Comparison of ENCODE assay signal across 13 cellular contexts in the genomic region with DNA sequence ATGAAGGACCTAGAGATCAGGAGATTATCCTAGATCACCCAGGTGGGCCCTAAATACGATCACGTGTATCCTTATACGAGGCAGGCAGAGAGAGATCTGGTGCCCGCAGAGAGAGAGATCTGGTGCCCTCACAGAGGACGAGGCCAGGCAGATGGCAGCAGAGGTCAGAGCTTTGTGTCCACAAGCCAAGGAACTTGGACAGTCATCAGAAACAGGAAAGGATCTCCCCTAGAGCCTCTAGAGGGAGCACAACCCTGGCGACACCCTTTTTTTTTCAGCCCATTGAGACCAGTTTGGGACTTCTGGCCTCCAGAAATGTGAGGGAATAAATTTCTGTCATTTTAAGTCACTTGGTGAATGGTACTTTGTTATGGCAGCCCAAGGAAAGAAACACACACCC. TPM values are rescaled to one million over a fixed set of nuclear protein-coding genes. Genes with fewer than 3 reads are reported as not detected.
A peak's percentile ranks its signal among the peaks of the same experiment; 100 is the strongest.
DNase-seq lines count a peak whose midpoint lies in the region; ATAC-seq and TF ChIP-seq lines count a peak whose summit lies in the region.
"Had no signal": no experiment of that assay in that cellular context is flagged by ENCODE, and none has a peak within 500 bp of the region (broad histone marks: within the 10 kb centered on the region; RNA-seq: fewer than 3 reads in every experiment).

No MANE protein-coding gene starts in this region.

- H3K4me3 Mint-ChIP-seq in activated CD4-positive, alpha-beta memory T cell treated with anti-CD3 and anti-CD28 coated beads for 36 hours = no peak overlapping the region

- intact Hi-C loops in transverse colon (cut with DNase I; ENCODE audit: low total_unique reads) = no loop called here
- intact Hi-C loops in activated CD4-positive, alpha-beta memory T cell treated with anti-CD3 and anti-CD28 coated beads for 36 hours (cut with micrococcal nuclease) = no loop called here

- H3K27me3 ChIP-seq in foreskin keratinocyte = peaks cover 8% of the 10 kb centered on the region
- no peaks in the 10 kb centered on the region for H3K27me3 ChIP-seq in transverse colon

- WGBS in transverse colon (ENCODE audit: low coverage in 1 of 2), 2 donors = 70% methylated on average over 6 of the region's 6 CpGs; no CpG with 5 or more reads in 1 of the 2 donors

- no peak for TF ChIP-seq EP300 in transverse colon (IDR thresholded peaks at IDR 0.05; ENCODE audit: low read depth)

- H3K9me3 Mint-ChIP-seq in activated CD4-positive, alpha-beta memory T cell treated with anti-CD3 and anti-CD28 coated beads for 36 hours = peaks cover 2% of the 10 kb centered on the region

- H3K36me3 ChIP-seq in transverse colon = no peaks in the 10 kb centered on the region
- H3K36me3 ChIP-seq: thoracic aorta had no signal

- H3K4me1 Mint-ChIP-seq in activated CD4-positive, alpha-beta memory T cell treated with anti-CD3 and anti-CD28 coated beads for 36 hours (ENCODE audit: low read depth) = no peaks in the 10 kb centered on the region

- peak; percentile 15 for TF ChIP-seq CTCF in GM13977 (IDR thresholded peaks at IDR 0.05; ENCODE audit: extremely low read depth, insufficient read depth, missing control alignments)
- TF ChIP-seq CTCF in RWPE1 (conservative IDR thresholded peaks at IDR 0.05; ENCODE audit: low read depth) = peak; percentile 27; the same call in 1 of the 2 replicates
- peak; percentile 49 for TF ChIP-seq CTCF in foreskin keratinocyte (conservative IDR thresholded peaks at IDR 0.05)
- peak in 1 of 5 experiments; percentile 23 for TF ChIP-seq CTCF in transverse colon (IDR thresholded peaks at IDR 0.05)

- no peak for ATAC-seq in foreskin keratinocyte
- ATAC-seq: esophagus mucosa had no signal

- no peak overlapping the region for H3K27ac Mint-ChIP-seq in activated CD4-positive, alpha-beta memory T cell treated with anti-CD3 and anti-CD28 coated beads for 36 hours

- H3K9me3 ChIP-seq in transverse colon = no peaks in the 10 kb centered on the region
- H3K9me3 ChIP-seq: thoracic aorta had no signal

- H3K4me3 ChIP-seq in transverse colon = no peak overlapping the region
- H3K4me3 ChIP-seq: thoracic aorta had no signal

- DNase-seq in AG08395 (ENCODE audit: low spot score) (peak; percentile 23), GM13977 (ENCODE audit: low spot score) (no peak), RWPE1 (ENCODE audit: low spot score) (no peak), foreskin keratinocyte (no peak), NCI-H524 treated with DMSO at 0.1 percent for 48 hours (lab: John Stamatoyannopoulos, UW) (no peak), transverse colon (no peak)
- no peak for DNase-seq in activated CD4-positive, alpha-beta memory T cell treated with anti-CD3 and anti-CD28 coated beads for 36 hours
- DNase-seq in activated CD4-positive, CD25-positive, alpha-beta regulatory T cell (lab: John Stamatoyannopoulos, UW) = no peak
- DNase-seq: activated naive CD4-positive, alpha-beta T cell; NCI-H1436 treated with DMSO at 0.1 percent for 48 hours; T1000 had no signal

- H3K27me3 Mint-ChIP-seq in activated CD4-positive, alpha-beta memory T cell treated with anti-CD3 and anti-CD28 coated beads for 36 hours = peaks cover 17% of the 10 kb centered on the region

- CTCF ChIA-PET in RWPE1 (lab: Yijun Ruan, JAX) = interaction anchor here (0.6 to 1.1 kb wide), 4 partner anchors 10 to 394 kb away, joined by 3 to 8 read pairs (median 4); no protein-coding TSS in a partner anchor
- CTCF ChIA-PET in activated CD4-positive, alpha-beta memory T cell treated with anti-CD3 and anti-CD28 coated beads for 36 hours (lab: Charles Lee) = interaction anchor here (1.5 kb wide), 1 partner anchor 116 kb away, joined by 3 read pairs; no protein-coding TSS in a partner anchor

- H3K36me3 Mint-ChIP-seq in activated CD4-positive, alpha-beta memory T cell treated with anti-CD3 and anti-CD28 coated beads for 36 hours = no peaks in the 10 kb centered on the region

- POLR2A ChIA-PET in RWPE1 (lab: Yijun Ruan, JAX; ENCODE audit: low non-redundant PET) = no interaction called here
- POLR2A ChIA-PET in activated CD4-positive, alpha-beta memory T cell treated with anti-CD3 and anti-CD28 coated beads for 36 hours (lab: Charles Lee) = no interaction called here

- in situ Hi-C loops in GM13977 (cut with MboI; ENCODE audit: low pct_unique_long_range_greater_than_20kb, low sequenced_read_pairs, unreplicated experiment) (loop anchor here (25.0 kb wide), 1 partner anchor 114 kb away; no protein-coding TSS in a partner anchor), transverse colon (cut with MboI; ENCODE audit: low pct_ligation_motif_present in 1 of 4, low pct_unique_long_range_greater_than_20kb in 1 of 4, low sequenced_read_pairs in 3 of 4) (loop anchor here in 1 of 4 donors (25.0 kb wide), 1 partner anchor 239 kb away; no protein-coding TSS in a partner anchor)

- H3K27ac ChIP-seq in RWPE1 (no peak overlapping the region), foreskin keratinocyte (no peak overlapping the region), transverse colon (no peak overlapping the region)
- H3K27ac ChIP-seq: thoracic aorta had no signal

- TF ChIP-seq POLR2A in transverse colon (IDR thresholded peaks at IDR 0.05) = no peak

- H3K4me1 ChIP-seq in foreskin keratinocyte (no peaks in the 10 kb centered on the region), transverse colon (peaks cover 0 to 6% (median 1%) of the 10 kb centered on the region in 4 donors)

RNA-seq across cellular contexts. Expression of a gene that starts 25.5 kb away (rescaled TPM):
- 29.7 and 35.1 TPM in 2 replicates for total RNA-seq in foreskin keratinocyte
- 18.7 and 19.7 TPM in 2 replicates for polyA plus RNA-seq in foreskin keratinocyte
- 100 to 1,000 TPM in 1 of 4 donors, 10 to 100 TPM in 3; 49.7 to 158 (median 62.4) TPM for total RNA-seq in transverse colon
- total RNA-seq in activated CD4-positive, alpha-beta memory T cell treated with anti-CD3 and anti-CD28 coated beads for 36 hours = not detected

Comparison
In these comparisons a context has a peak if more than half of its experiments do, and no peak if none do; other contexts are left out.
1. RNA of a gene that starts 25.5 kb away (total RNA-seq): 49.7 to 158 TPM in transverse colon and 29.7 to 35.1 TPM in foreskin keratinocyte; not detected in activated CD4-positive, alpha-beta memory T cell treated with anti-CD3 and anti-CD28 coated beads for 36 hours; every median in the first group is over 10 times any median in the second.